In the genomic region with DNA sequence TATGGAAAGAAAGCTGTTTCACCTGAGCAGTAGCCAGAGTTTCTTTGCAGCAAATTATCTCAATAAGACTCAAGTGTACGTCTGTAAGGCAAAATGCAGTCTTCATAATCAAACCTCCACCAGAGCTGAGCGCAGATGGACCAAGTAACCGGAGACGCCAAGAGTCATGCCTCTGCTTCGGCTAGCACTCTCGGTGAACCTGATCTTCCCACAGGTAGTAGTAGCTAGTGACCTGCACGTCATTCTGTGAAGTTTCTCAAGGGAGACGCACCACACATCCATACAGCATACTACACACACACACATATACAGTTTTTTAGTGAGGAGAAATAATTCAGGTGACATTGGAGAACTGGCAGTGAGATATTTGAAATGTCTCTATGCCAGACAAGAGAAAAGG, we compare ENCODE assay signal across 22 cellular contexts.
"Had no signal": no experiment of that assay in that cellular context is flagged by ENCODE, and none has a peak within 500 bp of the region (broad histone marks: within the 10 kb centered on the region; RNA-seq: fewer than 3 reads in every experiment).

No MANE protein-coding gene starts in this region.

- H3K36me3 Mint-ChIP-seq: activated CD8-positive, alpha-beta memory T cell treated with anti-CD3 and anti-CD28 coated beads, Interleukin-2, amount 10 ng/mL, durations not matched to agents 7 days and 5 days; activated naive CD4-positive, alpha-beta T cell treated with anti-CD3 and anti-CD28 coated beads, Interleukin-2, amount 50 U/mL, for 72 hours; naive thymus-derived CD4-positive, alpha-beta T cell; stimulated activated memory B cell treated with anti-CD40 and anti-IgM and Interleukin-4, amounts not matched to agents 10 μg/mL and 1 μg/mL and 100 μg/mL, for 72 hours had no signal

- H3K4me1 Mint-ChIP-seq: naive thymus-derived CD4-positive, alpha-beta T cell; stimulated activated memory B cell treated with anti-CD40 and anti-IgM and Interleukin-4, amounts not matched to agents 10 μg/mL and 1 μg/mL and 100 μg/mL, for 72 hours had no signal

- H3K4me3 ChIP-seq: lung, spleen, upper lobe of left lung had no signal

- H3K27ac ChIP-seq: brain microvascular endothelial cell, foreskin keratinocyte, upper lobe of left lung had no signal

- H3K4me3 Mint-ChIP-seq: activated CD8-positive, alpha-beta memory T cell treated with anti-CD3 and anti-CD28 coated beads, Interleukin-2, amount 10 ng/mL, durations not matched to agents 7 days and 5 days; activated T-cell treated with anti-CD3 and anti-CD28 coated beads, Interleukin-2, amount 50 U/mL, for 24 hours; naive thymus-derived CD4-positive, alpha-beta T cell; stimulated activated memory B cell treated with anti-CD40 and anti-IgM and Interleukin-4, amounts not matched to agents 10 μg/mL and 1 μg/mL and 100 μg/mL, for 72 hours; T-helper 2 cell treated with Interferon-gamma antibody and Interleukin-4, amounts not matched to agents 5 μg/mL and 100 μg/mL, for 36 hours had no signal

- H3K36me3 ChIP-seq: brain microvascular endothelial cell, spleen, upper lobe of left lung had no signal

- DNase-seq: activated CD4-positive, alpha-beta T cell treated with anti-CD3 and anti-CD28 coated beads for 1 hour; activated CD4-positive, alpha-beta T cell treated with anti-CD3 and anti-CD28 coated beads, Interleukin-2, amount 50 U/mL, for 48 hours; activated CD8-positive, alpha-beta memory T cell treated with anti-CD3 and anti-CD28 coated beads, Interleukin-2, amount 10 ng/mL, durations not matched to agents 7 days and 5 days; activated effector memory CD4-positive, alpha-beta T cell treated with anti-CD3 and anti-CD28 coated beads, Interleukin-2, amount 50 U/mL, for 16 hours; activated T-cell treated with anti-CD3 and anti-CD28 coated beads, Interleukin-2, amount 50 U/mL, for 24 hours; brain microvascular endothelial cell; foreskin keratinocyte; hypothalamus; kidney glomerular epithelial cell; naive thymus-derived CD4-positive, alpha-beta T cell; occipital lobe; retina; spleen; stimulated activated CD4-positive, alpha-beta T cell treated with anti-CD3 and anti-CD28 coated beads, Interleukin-1b, Interleukin-23, amount 100 ng/mL, for 48 hours; substantia nigra; SW 1271; upper lobe of left lung had no signal

- H3K9me3 Mint-ChIP-seq: activated naive CD4-positive, alpha-beta T cell treated with anti-CD3 and anti-CD28 coated beads, Interleukin-2, amount 50 U/mL, for 72 hours; activated T-cell treated with anti-CD3 and anti-CD28 coated beads, Interleukin-2, amount 50 U/mL, for 24 hours; naive thymus-derived CD4-positive, alpha-beta T cell; stimulated activated memory B cell treated with anti-CD40 and anti-IgM and Interleukin-4, amounts not matched to agents 10 μg/mL and 1 μg/mL and 100 μg/mL, for 72 hours; T-helper 2 cell treated with Interferon-gamma antibody and Interleukin-4, amounts not matched to agents 5 μg/mL and 100 μg/mL, for 36 hours had no signal

- ATAC-seq: activated CD8-positive, alpha-beta memory T cell treated with anti-CD3 and anti-CD28 coated beads, Interleukin-2, amount 10 ng/mL, durations not matched to agents 7 days and 5 days; activated naive CD4-positive, alpha-beta T cell treated with anti-CD3 and anti-CD28 coated beads, Interleukin-2, amount 50 U/mL, for 72 hours; esophagus mucosa; foreskin keratinocyte; naive thymus-derived CD4-positive, alpha-beta T cell; stimulated activated memory B cell treated with anti-CD40 and anti-IgM and Interleukin-4, amounts not matched to agents 10 μg/mL and 1 μg/mL and 100 μg/mL, for 72 hours had no signal

- H3K27me3 ChIP-seq: brain microvascular endothelial cell, spleen, upper lobe of left lung had no signal

- H3K4me1 ChIP-seq: foreskin keratinocyte had no signal

- H3K27me3 Mint-ChIP-seq: activated CD8-positive, alpha-beta memory T cell treated with anti-CD3 and anti-CD28 coated beads, Interleukin-2, amount 10 ng/mL, durations not matched to agents 7 days and 5 days; stimulated activated memory B cell treated with anti-CD40 and anti-IgM and Interleukin-4, amounts not matched to agents 10 μg/mL and 1 μg/mL and 100 μg/mL, for 72 hours had no signal

- H3K27ac Mint-ChIP-seq: activated CD8-positive, alpha-beta memory T cell treated with anti-CD3 and anti-CD28 coated beads, Interleukin-2, amount 10 ng/mL, durations not matched to agents 7 days and 5 days; activated naive CD4-positive, alpha-beta T cell treated with anti-CD3 and anti-CD28 coated beads, Interleukin-2, amount 50 U/mL, for 72 hours; activated T-cell treated with anti-CD3 and anti-CD28 coated beads, Interleukin-2, amount 50 U/mL, for 24 hours; naive thymus-derived CD4-positive, alpha-beta T cell; stimulated activated memory B cell treated with anti-CD40 and anti-IgM and Interleukin-4, amounts not matched to agents 10 μg/mL and 1 μg/mL and 100 μg/mL, for 72 hours; T-helper 2 cell treated with Interferon-gamma antibody and Interleukin-4, amounts not matched to agents 5 μg/mL and 100 μg/mL, for 36 hours had no signal

- H3K9me3 ChIP-seq: spleen, upper lobe of left lung had no signal
